Comparison of ENCODE assay signal across 16 cellular contexts in the genomic region with DNA sequence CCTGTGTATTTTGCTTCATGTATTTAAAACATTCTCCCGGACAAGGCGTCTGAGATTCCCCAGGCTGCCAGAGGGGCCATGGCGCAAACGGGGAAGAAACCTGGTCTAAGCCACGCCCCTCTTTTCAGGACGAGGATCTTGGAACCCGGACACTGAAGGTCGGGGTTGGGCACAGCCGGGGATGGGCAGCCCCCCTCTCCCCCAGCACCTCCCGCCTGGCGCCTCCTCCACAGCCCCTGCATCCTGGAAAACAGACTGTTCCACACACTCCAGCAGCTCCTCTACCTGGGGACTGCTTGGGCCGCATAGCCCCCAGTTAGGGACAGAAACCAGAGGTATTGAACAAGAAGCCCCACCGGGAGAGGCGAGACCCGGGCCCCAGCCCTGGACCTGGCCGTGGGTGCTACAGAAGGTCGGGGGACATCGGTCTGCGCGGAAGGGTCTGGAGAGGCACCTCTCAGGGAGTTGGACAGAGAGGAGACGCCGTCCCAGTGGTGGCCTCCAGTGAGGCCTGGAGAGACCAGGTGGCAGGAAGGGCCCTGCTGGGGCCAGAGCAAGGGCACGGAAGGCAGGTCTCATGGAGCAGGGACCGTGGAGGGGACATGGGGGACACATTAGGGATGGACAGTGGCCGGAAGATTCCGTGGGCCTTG. TPM values are rescaled to one million over a fixed set of nuclear protein-coding genes. Genes with fewer than 3 reads are reported as not detected.
"Had no signal": no experiment of that assay in that cellular context is flagged by ENCODE, and none has a peak within 500 bp of the region (broad histone marks: within the 10 kb centered on the region; RNA-seq: fewer than 3 reads in every experiment).

No MANE protein-coding gene starts in this region.

- H3K4me3 Mint-ChIP-seq: activated CD8-positive, alpha-beta memory T cell treated with anti-CD3 and anti-CD28 coated beads, Interleukin-2, amount 10 ng/mL, durations not matched to agents 7 days and 5 days; naive thymus-derived CD4-positive, alpha-beta T cell; stimulated activated naive CD8-positive, alpha-beta T cell treated with anti-CD3 and anti-CD28 coated beads, Interleukin-15, Interleukin-2, amounts not matched to agents 100 ng/mL and 50 ng/mL, for 24 hours had no signal

- H3K27ac ChIP-seq: coronary artery, gastrocnemius medialis, psoas muscle, upper lobe of left lung had no signal

- H3K36me3 Mint-ChIP-seq: activated CD8-positive, alpha-beta memory T cell treated with anti-CD3 and anti-CD28 coated beads, Interleukin-2, amount 10 ng/mL, durations not matched to agents 7 days and 5 days; naive thymus-derived CD4-positive, alpha-beta T cell had no signal

- H3K9me3 ChIP-seq: gastrocnemius medialis, psoas muscle, upper lobe of left lung had no signal

- H3K4me3 ChIP-seq: coronary artery, gastrocnemius medialis, psoas muscle, upper lobe of left lung had no signal

- H3K27ac Mint-ChIP-seq: activated CD8-positive, alpha-beta memory T cell treated with anti-CD3 and anti-CD28 coated beads, Interleukin-2, amount 10 ng/mL, durations not matched to agents 7 days and 5 days; naive thymus-derived CD4-positive, alpha-beta T cell; stimulated activated naive CD8-positive, alpha-beta T cell treated with anti-CD3 and anti-CD28 coated beads, Interleukin-15, Interleukin-2, amounts not matched to agents 100 ng/mL and 50 ng/mL, for 24 hours had no signal

- FAIRE-seq: astrocyte had no signal

- DNase-seq: activated CD4-positive, alpha-beta T cell treated with anti-CD3 and anti-CD28 coated beads, Interleukin-2, amount 50 U/mL, for 4 hours; activated CD8-positive, alpha-beta memory T cell treated with anti-CD3 and anti-CD28 coated beads, Interleukin-2, amount 10 ng/mL, durations not matched to agents 7 days and 5 days; activated gamma-delta T cell; activated T-cell treated with anti-CD3 and anti-CD28 coated beads, Interleukin-2, amount 50 U/mL, for 48 hours; effector CD8-positive, alpha-beta T cell; naive thymus-derived CD4-positive, alpha-beta T cell; nucleus accumbens; psoas muscle; stimulated activated CD4-positive, alpha-beta T cell treated with anti-CD3 and anti-CD28 coated beads, Interleukin-2, amount 100 ng/mL, for 48 hours had no signal

- H3K4me1 ChIP-seq: gastrocnemius medialis, psoas muscle had no signal

- H3K36me3 ChIP-seq: gastrocnemius medialis, upper lobe of left lung had no signal

- ATAC-seq: gastrocnemius medialis; naive thymus-derived CD4-positive, alpha-beta T cell had no signal

- H3K9me3 Mint-ChIP-seq: naive thymus-derived CD4-positive, alpha-beta T cell; stimulated activated naive CD8-positive, alpha-beta T cell treated with anti-CD3 and anti-CD28 coated beads, Interleukin-15, Interleukin-2, amounts not matched to agents 100 ng/mL and 50 ng/mL, for 24 hours had no signal

RNA-seq across cellular contexts. Expression of gene TP73, which starts 5.4 kb away (rescaled TPM):
- total RNA-seq: fibroblast of lung, mononuclear cell had no signal
- polyA plus RNA-seq: fibroblast of lung had no signal
